1 cellular context compared by ENCODE assay signal in the genomic region with DNA sequence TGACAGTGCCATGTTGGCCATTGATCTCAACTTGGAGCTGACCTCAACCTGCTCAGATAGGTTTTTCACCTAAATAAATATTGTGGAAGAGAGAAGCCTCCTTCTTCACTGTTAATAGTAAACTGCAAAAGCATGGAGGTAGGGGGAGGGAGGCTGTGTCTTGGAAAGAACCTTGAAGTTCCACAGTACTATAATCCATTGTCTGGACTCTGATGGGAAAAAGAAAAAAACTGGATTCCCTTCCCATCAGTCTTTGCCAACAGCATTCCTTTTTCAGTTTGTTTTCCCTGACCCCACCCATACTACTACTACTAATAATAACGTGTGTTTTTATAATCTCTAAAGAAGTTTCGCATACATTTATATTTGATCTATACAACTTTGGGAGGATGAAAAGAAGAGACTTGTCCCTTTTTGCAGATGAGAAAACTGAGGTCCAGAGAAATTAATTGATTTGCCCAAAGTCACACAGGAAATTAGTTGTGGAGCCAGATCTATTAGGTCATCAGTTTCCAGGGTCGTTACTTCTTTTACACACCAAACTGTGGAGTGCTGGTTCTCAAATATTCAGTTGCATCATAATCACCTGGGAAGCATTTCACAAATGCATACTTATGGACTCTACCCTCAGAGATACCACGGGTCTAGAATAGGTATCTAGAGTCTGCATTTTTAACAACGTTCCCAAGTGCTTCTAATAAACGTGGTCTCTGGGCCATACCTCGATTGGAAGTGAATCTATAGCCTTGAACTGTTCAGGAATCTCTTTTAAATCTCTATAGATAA.
TF ChIP-seq lines count a peak whose summit lies in the region.

No MANE protein-coding gene starts in this region.

TF ChIP-seq in endothelial cell of umbilical vein, 7 proteins besides CTCF, POLR2A, EP300 and RAD21:
- TF ChIP-seq MYC (IDR thresholded peaks at IDR 0.05; ENCODE audit: low read depth, low read length) (no peak), GATA2 (IDR thresholded peaks at IDR 0.05; ENCODE audit: insufficient read depth, insufficient read length, low read depth, low read length) (no peak)
- TF ChIP-seq, protein P1, sequence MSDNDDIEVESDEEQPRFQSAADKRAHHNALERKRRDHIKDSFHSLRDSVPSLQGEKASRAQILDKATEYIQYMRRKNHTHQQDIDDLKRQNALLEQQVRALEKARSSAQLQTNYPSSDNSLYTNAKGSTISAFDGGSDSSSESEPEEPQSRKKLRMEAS (IDR thresholded peaks at IDR 0.05; ENCODE audit: insufficient read depth, insufficient read length): no peak
